9 cellular contexts compared by ENCODE assay signal in genomic region chr6:44304282-44305199, GRCh38. TPM values are rescaled to one million over a fixed set of nuclear protein-coding genes. Genes with fewer than 3 reads are reported as not detected.
DNase-seq lines count a peak whose midpoint lies in the region; ATAC-seq and TF ChIP-seq lines count a peak whose summit lies in the region.
"Had no signal": no experiment of that assay in that cellular context is flagged by ENCODE, and none has a peak within 500 bp of the region (broad histone marks: within the 10 kb centered on the region; RNA-seq: fewer than 3 reads in every experiment).

No MANE protein-coding gene starts in this region.

- peaks cover 94% of the 10 kb centered on the region for H3K36me3 ChIP-seq in MG63

- H3K27me3 ChIP-seq in MG63: no peaks in the 10 kb centered on the region

- no peak overlapping the region for H3K4me3 ChIP-seq in MG63
- no peak overlapping the region for H3K4me3 ChIP-seq in lower leg skin (ENCODE audit: low read depth, poor library complexity, severe bottlenecking)

- WGBS in lower leg skin, 2 donors: 84% methylated on average over 18 to 22 of the region's 25 CpGs

- no peak for ATAC-seq in GM18502 (IDR thresholded peaks at IDR 0.05; ENCODE audit: poor library complexity, unreplicated experiment)

- DNase-seq in NCI-H748 (lab: John Stamatoyannopoulos, UW; ENCODE audit: unreplicated experiment) (peak; percentile 44), NCI-H748 treated with DMSO at 0.1 percent for 48 hours (lab: John Stamatoyannopoulos, UW) (no peak), MG63 (peak; percentile 72), fibroblast of peridontal ligament (ENCODE audit: extremely low read depth) (peak; percentile 28), posterior cingulate gyrus (peak in 6 of 10 donors; percentile 45 to 94 (median 52)), lower leg skin (ENCODE audit: low spot score in 2 of 2) (no peak)
- peak; percentile 67 for DNase-seq in activated CD8-positive, alpha-beta memory T cell treated with anti-CD3 and anti-CD28 coated beads, Interleukin-2, amount 50 U/mL, for 48 hours

- intact Hi-C loops in posterior cingulate gyrus (cut with DNase I): loop anchor here (1.0 kb wide), 1 partner anchor 36 kb away; no protein-coding TSS in a partner anchor
- intact Hi-C loops in lower leg skin (cut with DNase I; ENCODE audit: low total_unique reads): no loop called here

- no peaks in the 10 kb centered on the region for H3K9me3 ChIP-seq in MG63

- TF ChIP-seq POLR2A in lower leg skin (IDR thresholded peaks at IDR 0.05): no peak

- TF ChIP-seq CTCF in lower leg skin (IDR thresholded peaks at IDR 0.05): no peak

RNA-seq across cellular contexts. Expression of gene AARS2, which starts 8.6 kb away (rescaled TPM):
- 52.9 and 92.6 TPM in 2 replicates for total RNA-seq in MG63 (2014; rRNA removed; shearing (Covaris generic); ENCODE audit: low replicate concordance)
- total RNA-seq in lower leg skin: 10 to 100 TPM in 3 of 4 donors, 1 to 10 TPM in 1; 5.9 to 15.7 (median 12.8) TPM

RNA-seq across cellular contexts. Expression of gene TMEM151B, which starts 34.3 kb away (rescaled TPM):
- 0.20 TPM in 1 of 2 replicates, not detected in the other for total RNA-seq in MG63 (2014; rRNA removed; shearing (Covaris generic); ENCODE audit: low replicate concordance)
- total RNA-seq in lower leg skin: under 1 TPM in 2 of 4 donors, not detected in 2; 0.10 to 0.42 TPM
- total RNA-seq: aorta had no signal

RNA-seq across cellular contexts. Expression of gene SPATS1, which starts 37.9 kb away (rescaled TPM):
- total RNA-seq in MG63 (2014; rRNA removed; shearing (Covaris generic); ENCODE audit: low replicate concordance): not detected in 2 replicates
- total RNA-seq in lower leg skin: under 1 TPM in 1 of 4 donors, not detected in 3; 0.23 TPM
- total RNA-seq: aorta had no signal

RNA-seq across cellular contexts. Expression of gene NFKBIE, which starts 39.2 kb away (rescaled TPM):
- 24.4 and 35.2 TPM in 2 replicates for total RNA-seq in MG63 (2014; rRNA removed; shearing (Covaris generic); ENCODE audit: low replicate concordance)
- 10 to 100 TPM; 10.8 to 21.1 (median 17.3) TPM for total RNA-seq in lower leg skin

RNA-seq across cellular contexts. Expression of gene SLC35B2, which starts 47.2 kb away (rescaled TPM):
- 386 and 631 TPM in 2 replicates for total RNA-seq in MG63 (2014; rRNA removed; shearing (Covaris generic); ENCODE audit: low replicate concordance)
- 10 to 100 TPM; 18.0 to 40.6 (median 32.6) TPM for total RNA-seq in lower leg skin

Comparison
In these comparisons a context has a peak if more than half of its experiments do, and no peak if none do; other contexts are left out.
1. DNase-seq: peak in NCI-H748 (single experiment), MG63 (single experiment), activated CD8-positive, alpha-beta memory T cell treated with anti-CD3 and anti-CD28 coated beads, Interleukin-2, amount 50 U/mL, for 48 hours (single experiment), fibroblast of peridontal ligament (single experiment) and posterior cingulate gyrus (6 of 10); none in NCI-H748 treated with DMSO at 0.1 percent for 48 hours (single experiment) and lower leg skin (0 of 2).